Comparison of ENCODE assay signal across 8 cellular contexts in the genomic region with DNA sequence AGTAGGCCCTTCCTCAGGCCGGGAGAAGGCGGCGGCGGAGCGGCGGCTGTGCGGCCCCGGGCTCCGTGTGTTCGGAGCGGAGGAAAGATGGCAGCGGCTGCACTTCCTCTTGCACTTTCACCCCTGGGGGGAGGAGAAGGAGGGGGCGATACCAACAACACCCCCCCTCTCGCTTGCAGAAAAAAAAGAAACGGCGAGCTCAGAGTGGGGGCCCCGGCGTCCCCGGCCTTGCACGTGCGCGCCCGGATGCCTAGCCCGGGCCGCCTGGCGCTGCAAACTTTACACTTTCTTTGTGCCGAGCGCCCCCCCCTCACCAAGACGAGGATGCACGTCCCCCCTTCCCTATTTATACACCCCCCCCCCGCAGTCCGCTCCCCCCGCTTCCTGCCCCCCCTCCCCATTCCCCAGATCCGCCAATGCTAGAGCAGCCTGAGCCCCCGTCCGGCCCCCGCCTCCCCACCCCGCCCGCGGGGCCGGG. TPM values are rescaled to one million over a fixed set of nuclear protein-coding genes. Genes with fewer than 3 reads are reported as not detected.
A peak's percentile ranks its signal among the peaks of the same experiment; 100 is the strongest.
DNase-seq lines count a peak whose midpoint lies in the region; ATAC-seq and TF ChIP-seq lines count a peak whose summit lies in the region.

Gene PATZ1 (minus strand): TSS at position 92 of the 478 bp plus-strand sequence. CDS start 744 bp downstream, outside the sequence.

- H3K4me3 ChIP-seq in PC-9 (peak within 1 kb of the TSS; percentile 70), stomach smooth muscle (ENCODE audit: low read length in 2 of 2) (peak within 1 kb of the TSS; percentile 81 to 91)

- H3K4me1 ChIP-seq in PC-9 (replicated peaks; ENCODE audit: insufficient read depth), result peaks cover 50% of the 10 kb centered on the region
- H3K4me1 ChIP-seq in stomach smooth muscle (ENCODE audit: control insufficient read depth, insufficient read depth, low read length), result peaks cover 48% of the 10 kb centered on the region

- peak; percentile 42 for ATAC-seq in activated T-helper 17 cell treated with anti-CD3 and anti-CD28 coated beads, Interleukin-2, amount 50 U/mL, for 72 hours (replicated peaks)

- H3K9ac ChIP-seq in stomach smooth muscle (ENCODE audit: low read length in 2 of 2), result peak within 1 kb of the TSS; percentile 80

- POLR2A ChIA-PET in PC-9 (lab: Charles Lee; ENCODE audit: unreplicated experiment), result interaction anchor here (0.6 to 1.2 kb wide), 7 partner anchors 33 to 683 kb away, joined by 3 to 22 read pairs (median 4); no protein-coding TSS in a partner anchor

- DNase-seq in AG08396 (ENCODE audit: low spot score) (peak; percentile 87), HS-5 (ENCODE audit: low read depth) (peak; percentile 28), PC-9 (peak; percentile 68 to 70), fibroblast of the conjunctiva (ENCODE audit: low read depth) (peak; percentile 68), nephron progenitor cell (no peak)

- TF ChIP-seq POLR2A in GM18951 (IDR thresholded peaks at IDR 0.05; ENCODE audit: extremely low read depth, insufficient read depth, insufficient read length), result peak; percentile 52

- TF ChIP-seq CTCF in PC-9 (conservative IDR thresholded peaks at IDR 0.05) (no peak), nephron progenitor cell (IDR thresholded peaks at IDR 0.05) (no peak)

- peaks cover 7% of the 10 kb centered on the region; the same call in 1 of the 2 replicates for H3K36me3 ChIP-seq in PC-9 (ENCODE audit: low read depth)
- peaks cover 0 to 7% of the 10 kb centered on the region in 2 donors for H3K36me3 ChIP-seq in stomach smooth muscle (ENCODE audit: control insufficient read depth in 2 of 2, insufficient read depth in 2 of 2, low read length in 2 of 2)

- peak within 1 kb of the TSS; percentile 80 for H2AFZ ChIP-seq in PC-9

- no peaks in the 10 kb centered on the region for H4K20me1 ChIP-seq in PC-9 (ENCODE audit: insufficient read depth)

- H3K27ac ChIP-seq in PC-9, result peak within 1 kb of the TSS; percentile 67
- H3K27ac ChIP-seq in stomach smooth muscle (ENCODE audit: low read length), result peak within 1 kb of the TSS; percentile 80

- intact Hi-C loops in PC-9 (cut with micrococcal nuclease; ENCODE audit: unreplicated experiment), result no loop called here

- no peaks in the 10 kb centered on the region for H3K27me3 Mint-ChIP-seq in activated T-helper 17 cell treated with anti-CD3 and anti-CD28 coated beads, Interleukin-2, amount 50 U/mL, for 72 hours
- peaks cover 3% of the 10 kb centered on the region for H3K27me3 Mint-ChIP-seq in nephron progenitor cell (ENCODE audit: low read depth, poor library complexity)

- H3K4me2 ChIP-seq in PC-9, result peak within 1 kb of the TSS; percentile 100

- H3K27ac Mint-ChIP-seq in activated T-helper 17 cell treated with anti-CD3 and anti-CD28 coated beads, Interleukin-2, amount 50 U/mL, for 72 hours, result peak within 1 kb of the TSS; percentile 43
- peak within 1 kb of the TSS; percentile 96 for H3K27ac Mint-ChIP-seq in nephron progenitor cell

- H3K4me3 Mint-ChIP-seq in activated T-helper 17 cell treated with anti-CD3 and anti-CD28 coated beads, Interleukin-2, amount 50 U/mL, for 72 hours, result peak within 1 kb of the TSS; percentile 92
- peak within 1 kb of the TSS; percentile 88 for H3K4me3 Mint-ChIP-seq in nephron progenitor cell

- peaks cover 8% of the 10 kb centered on the region for H3K4me1 Mint-ChIP-seq in activated T-helper 17 cell treated with anti-CD3 and anti-CD28 coated beads, Interleukin-2, amount 50 U/mL, for 72 hours
- peaks cover 55% of the 10 kb centered on the region for H3K4me1 Mint-ChIP-seq in nephron progenitor cell

- no peaks in the 10 kb centered on the region for H3K9me3 ChIP-seq in PC-9 (ENCODE audit: insufficient read depth, low read depth)
- H3K9me3 ChIP-seq in stomach smooth muscle (ENCODE audit: control insufficient read depth in 2 of 2, low read length in 2 of 2), result no peaks in the 10 kb centered on the region

- peaks cover 45% of the 10 kb centered on the region for H3F3A ChIP-seq in PC-9 (ENCODE audit: insufficient read depth, low read depth)

- in situ Hi-C loops in GM18951 (cut with MboI; ENCODE audit: low sequenced_read_pairs, unreplicated experiment), result no loop called here

- peaks cover 43% of the 10 kb centered on the region for H3K79me2 ChIP-seq in PC-9 (ENCODE audit: low read depth)

- H3K27me3 ChIP-seq in PC-9 (ENCODE audit: insufficient read depth, low read depth) (no peaks in the 10 kb centered on the region), stomach smooth muscle (ENCODE audit: control insufficient read depth in 1 of 2, insufficient read depth in 2 of 2, low read length in 2 of 2) (no peaks in the 10 kb centered on the region)

- H3K9me2 ChIP-seq in PC-9 (ENCODE audit: insufficient read depth), result no peaks in the 10 kb centered on the region

- CTCF ChIA-PET in PC-9 (lab: Charles Lee), result interaction anchor here (0.6 kb wide), 1 partner anchor 18 kb away, joined by 3 read pairs; no protein-coding TSS in a partner anchor

- H3K9me3 Mint-ChIP-seq in activated T-helper 17 cell treated with anti-CD3 and anti-CD28 coated beads, Interleukin-2, amount 50 U/mL, for 72 hours, result no peaks in the 10 kb centered on the region
- no peaks in the 10 kb centered on the region for H3K9me3 Mint-ChIP-seq in nephron progenitor cell

- H3K36me3 Mint-ChIP-seq in activated T-helper 17 cell treated with anti-CD3 and anti-CD28 coated beads, Interleukin-2, amount 50 U/mL, for 72 hours (ENCODE audit: low read depth), result peaks cover 40% of the 10 kb centered on the region
- peaks cover 11% of the 10 kb centered on the region for H3K36me3 Mint-ChIP-seq in nephron progenitor cell (ENCODE audit: low read depth)

- BruUV-seq in PC-9 (replicated peaks; lab: Mats Ljungman, UMichigan), result no TSS peak

RNA-seq across cellular contexts. Expression of gene PATZ1, which starts in this region (rescaled TPM):
- total RNA-seq in PC-9 (2021), result 27.9 and 28.2 TPM in 2 replicates
- total RNA-seq in activated T-helper 17 cell treated with anti-CD3 and anti-CD28 coated beads, Interleukin-2, amount 50 U/mL, for 72 hours, result 10 to 100 TPM; 16.9 to 28.3 TPM
